In the genomic region with DNA sequence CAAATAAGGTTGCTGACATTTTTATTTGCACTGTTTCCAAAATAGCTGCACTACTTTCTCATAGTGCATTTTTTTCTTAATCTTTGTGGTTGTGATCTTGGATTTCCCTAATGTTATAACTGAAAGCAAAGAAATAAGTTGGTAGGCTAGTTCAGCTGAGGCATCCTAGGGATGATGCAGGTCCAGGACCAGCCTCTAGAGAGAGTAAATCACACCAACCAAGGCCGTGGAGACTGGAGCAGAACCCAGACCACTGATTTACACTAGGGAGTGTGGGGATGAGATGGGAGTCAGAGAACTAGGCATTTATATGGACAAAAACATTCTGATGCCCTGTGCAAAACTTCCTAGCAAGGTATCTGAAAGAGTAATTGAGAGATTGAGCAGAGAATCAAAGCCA, we compare ENCODE assay signal across 2 cellular contexts.
TF ChIP-seq lines count a peak whose summit lies in the region.

No MANE protein-coding gene starts in this region.

TF ChIP-seq in HCT116, 20 proteins besides CTCF, POLR2A, EP300 and RAD21:
- TF ChIP-seq CEBPB (IDR thresholded peaks at IDR 0.05; ENCODE audit: low read depth) (no peak), TCF7L2 (IDR thresholded peaks at IDR 0.05; ENCODE audit: borderline replicate concordance, extremely low read depth, insufficient read depth, insufficient read length) (no peak), SRF (IDR thresholded peaks at IDR 0.05; ENCODE audit: low read depth) (no peak), YY1 (IDR thresholded peaks at IDR 0.05; ENCODE audit: extremely low read depth, insufficient replicate concordance, low read depth, low read length) (no peak), POLR2AphosphoS5 (IDR thresholded peaks at IDR 0.05; ENCODE audit: low read depth, low read length) (no peak), EZH2 (IDR thresholded peaks at IDR 0.05) (no peak), REST (IDR thresholded peaks at IDR 0.05; ENCODE audit: low read depth) (no peak), ELF1 (IDR thresholded peaks at IDR 0.05; ENCODE audit: borderline replicate concordance, low read depth) (no peak), ATF3 (IDR thresholded peaks at IDR 0.05) (no peak), FOSL1 (IDR thresholded peaks at IDR 0.05; ENCODE audit: low read depth) (no peak), EGR1 (IDR thresholded peaks at IDR 0.05; ENCODE audit: low read depth) (no peak), JUND (IDR thresholded peaks at IDR 0.05) (no peak), ZBTB33 (IDR thresholded peaks at IDR 0.05; ENCODE audit: extremely low read depth, insufficient replicate concordance, low read length) (no peak), SP1 (IDR thresholded peaks at IDR 0.05; ENCODE audit: low read depth) (no peak), ZFX (IDR thresholded peaks at IDR 0.05) (no peak), EZH2phosphoT487 (IDR thresholded peaks at IDR 0.05; ENCODE audit: borderline replicate concordance) (no peak)
- TF ChIP-seq, protein P1, sequence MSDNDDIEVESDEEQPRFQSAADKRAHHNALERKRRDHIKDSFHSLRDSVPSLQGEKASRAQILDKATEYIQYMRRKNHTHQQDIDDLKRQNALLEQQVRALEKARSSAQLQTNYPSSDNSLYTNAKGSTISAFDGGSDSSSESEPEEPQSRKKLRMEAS (IDR thresholded peaks at IDR 0.05) = no peak

TF ChIP-seq in H1, 55 proteins besides CTCF, POLR2A, EP300 and RAD21:
- TF ChIP-seq ATF3 (IDR thresholded peaks at IDR 0.05; ENCODE audit: insufficient read depth, low read depth, low read length) (no peak), CREB1 (IDR thresholded peaks at IDR 0.05) (no peak), SP1 (IDR thresholded peaks at IDR 0.05; ENCODE audit: low read depth, low read length) (no peak), E2F6 (IDR thresholded peaks at IDR 0.05) (no peak), SIRT6 (IDR thresholded peaks at IDR 0.05; ENCODE audit: low read length) (no peak), KDM1A (IDR thresholded peaks at IDR 0.05; ENCODE audit: borderline replicate concordance, low read length) (no peak)
